1 cellular context compared by ENCODE assay signal in the genomic region with DNA sequence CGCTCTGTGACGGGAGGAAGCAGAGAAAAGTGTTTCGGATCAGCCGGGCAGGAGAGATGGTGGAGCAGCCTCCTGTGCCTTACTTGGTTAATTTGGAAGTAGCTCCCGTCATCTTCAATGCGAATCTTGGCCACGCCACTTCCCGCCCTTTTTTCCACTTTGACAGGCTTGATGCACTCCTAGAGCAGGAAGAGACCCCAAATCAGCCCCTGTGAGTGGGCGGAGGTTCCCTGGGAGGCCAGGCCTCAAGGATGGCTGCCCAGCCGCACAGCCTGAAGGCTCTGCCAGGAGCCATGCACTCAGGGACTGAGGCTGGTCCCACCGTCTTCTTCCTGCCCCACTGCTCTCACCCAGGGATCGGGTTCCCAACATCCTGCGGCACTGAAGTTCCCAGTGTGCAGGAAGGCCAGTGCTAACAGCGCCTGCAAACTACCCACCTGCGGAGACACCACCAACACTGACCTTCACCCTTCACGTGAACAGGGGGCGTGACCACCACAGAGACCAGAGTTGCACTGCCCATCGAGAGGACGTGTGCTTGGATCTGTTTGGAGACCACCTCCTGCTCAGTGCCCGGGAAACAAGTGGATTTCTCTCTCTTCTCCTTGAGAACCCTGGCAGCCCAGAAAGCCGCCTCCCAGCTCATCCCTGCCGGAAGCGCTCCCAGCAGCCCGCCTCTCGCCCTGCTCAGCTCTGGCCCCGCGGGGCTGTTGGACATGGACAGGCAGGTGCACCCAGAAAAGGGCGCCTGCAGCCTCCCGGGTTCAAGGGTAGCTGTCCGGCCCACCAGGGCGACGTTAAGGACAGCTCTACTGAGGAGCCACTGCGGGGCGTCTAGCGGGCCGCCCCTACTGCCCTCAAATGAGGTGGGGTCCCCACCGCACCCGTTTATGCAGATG.
TF ChIP-seq lines count a peak whose summit lies in the region.

No MANE protein-coding gene starts in this region.

TF ChIP-seq in HepG2, 621 proteins besides CTCF, POLR2A, EP300 and RAD21 (continues in another document):
- TF ChIP-seq, protein P1, sequence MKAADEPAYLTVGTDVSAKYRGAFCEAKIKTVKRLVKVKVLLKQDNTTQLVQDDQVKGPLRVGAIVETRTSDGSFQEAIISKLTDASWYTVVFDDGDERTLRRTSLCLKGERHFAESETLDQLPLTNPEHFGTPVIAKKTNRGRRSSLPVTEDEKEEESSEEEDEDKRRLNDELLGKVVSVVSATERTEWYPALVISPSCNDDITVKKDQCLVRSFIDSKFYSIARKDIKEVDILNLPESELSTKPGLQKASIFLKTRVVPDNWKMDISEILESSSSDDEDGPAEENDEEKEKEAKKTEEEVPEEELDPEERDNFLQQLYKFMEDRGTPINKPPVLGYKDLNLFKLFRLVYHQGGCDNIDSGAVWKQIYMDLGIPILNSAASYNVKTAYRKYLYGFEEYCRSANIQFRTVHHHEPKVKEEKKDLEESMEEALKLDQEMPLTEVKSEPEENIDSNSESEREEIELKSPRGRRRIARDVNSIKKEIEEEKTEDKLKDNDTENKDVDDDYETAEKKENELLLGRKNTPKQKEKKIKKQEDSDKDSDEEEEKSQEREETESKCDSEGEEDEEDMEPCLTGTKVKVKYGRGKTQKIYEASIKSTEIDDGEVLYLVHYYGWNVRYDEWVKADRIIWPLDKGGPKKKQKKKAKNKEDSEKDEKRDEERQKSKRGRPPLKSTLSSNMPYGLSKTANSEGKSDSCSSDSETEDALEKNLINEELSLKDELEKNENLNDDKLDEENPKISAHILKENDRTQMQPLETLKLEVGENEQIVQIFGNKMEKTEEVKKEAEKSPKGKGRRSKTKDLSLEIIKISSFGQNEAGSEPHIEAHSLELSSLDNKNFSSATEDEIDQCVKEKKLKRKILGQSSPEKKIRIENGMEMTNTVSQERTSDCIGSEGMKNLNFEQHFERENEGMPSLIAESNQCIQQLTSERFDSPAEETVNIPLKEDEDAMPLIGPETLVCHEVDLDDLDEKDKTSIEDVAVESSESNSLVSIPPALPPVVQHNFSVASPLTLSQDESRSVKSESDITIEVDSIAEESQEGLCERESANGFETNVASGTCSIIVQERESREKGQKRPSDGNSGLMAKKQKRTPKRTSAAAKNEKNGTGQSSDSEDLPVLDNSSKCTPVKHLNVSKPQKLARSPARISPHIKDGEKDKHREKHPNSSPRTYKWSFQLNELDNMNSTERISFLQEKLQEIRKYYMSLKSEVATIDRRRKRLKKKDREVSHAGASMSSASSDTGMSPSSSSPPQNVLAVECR (CRISPR knock-in tag; IDR thresholded peaks at IDR 0.05; ENCODE audit: borderline replicate concordance), result peak; percentile 43; the same call in 1 of the 2 replicates
- TF ChIP-seq NR2C2 (CRISPR knock-in tag; IDR thresholded peaks at IDR 0.05; ENCODE audit: borderline replicate concordance) (peak; percentile 55), CBFB (CRISPR knock-in tag; IDR thresholded peaks at IDR 0.05) (no peak), MLX (CRISPR knock-in tag; IDR thresholded peaks at IDR 0.05) (peak; percentile 96), MTA3 (CRISPR knock-in tag; IDR thresholded peaks at IDR 0.05) (no peak), TBX3 (IDR thresholded peaks at IDR 0.05; ENCODE audit: borderline replicate concordance) (no peak), ZNF18 (CRISPR knock-in tag; IDR thresholded peaks at IDR 0.05; ENCODE audit: insufficient replicate concordance) (no peak), NR2F6 (IDR thresholded peaks at IDR 0.05) (peak; percentile 21; the same call in 1 of the 2 replicates), NR2F6 (CRISPR knock-in tag; IDR thresholded peaks at IDR 0.05) (peak; percentile 84), POGZ (CRISPR knock-in tag; IDR thresholded peaks at IDR 0.05) (no peak), KDM5A (IDR thresholded peaks at IDR 0.05; ENCODE audit: borderline replicate concordance, low read length) (no peak), GATAD2A (CRISPR knock-in tag; IDR thresholded peaks at IDR 0.05) (peak; percentile 47), ELF3 (CRISPR knock-in tag; IDR thresholded peaks at IDR 0.05) (no peak), SALL2 (CRISPR knock-in tag; IDR thresholded peaks at IDR 0.05) (no peak), NR3C1 (CRISPR knock-in tag; IDR thresholded peaks at IDR 0.05) (no peak), MEIS2 (CRISPR knock-in tag; IDR thresholded peaks at IDR 0.05) (peak; percentile 17; the same call in 1 of the 2 replicates), ZNF687 (CRISPR knock-in tag; IDR thresholded peaks at IDR 0.05) (peak; percentile 40), ZSCAN21 (CRISPR knock-in tag; IDR thresholded peaks at IDR 0.05; ENCODE audit: borderline replicate concordance) (no peak), ZFP1 (CRISPR knock-in tag; IDR thresholded peaks at IDR 0.05) (no peak), GATAD1 (CRISPR knock-in tag; IDR thresholded peaks at IDR 0.05) (peak; percentile 53; the same call in 1 of the 2 replicates), HOXA3 (CRISPR knock-in tag; IDR thresholded peaks at IDR 0.05) (peak; percentile 59; the same call in 1 of the 2 replicates), SP5 (CRISPR knock-in tag; IDR thresholded peaks at IDR 0.05; ENCODE audit: borderline replicate concordance, low read depth) (0 out of 2 replicates have a peak, but pooled peaks have one; percentile 49), PBX3 (CRISPR knock-in tag; IDR thresholded peaks at IDR 0.05; ENCODE audit: borderline replicate concordance) (no peak), HDAC2 (CRISPR knock-in tag; IDR thresholded peaks at IDR 0.05) (0 out of 2 replicates have a peak, but pooled peaks have one; percentile 29), SP2 (CRISPR knock-in tag; IDR thresholded peaks at IDR 0.05) (peak; percentile 40; the same call in 1 of the 2 replicates), ZNF816 (CRISPR knock-in tag; IDR thresholded peaks at IDR 0.05; ENCODE audit: borderline replicate concordance) (no peak), ZNF224 (CRISPR knock-in tag; IDR thresholded peaks at IDR 0.05) (no peak), FOSL2 (CRISPR knock-in tag; IDR thresholded peaks at IDR 0.05) (no peak), BHLHE40 (IDR thresholded peaks at IDR 0.05; ENCODE audit: low read length) (peak; percentile 81), ZSCAN30 (CRISPR knock-in tag; IDR thresholded peaks at IDR 0.05) (no peak), ZNF777 (CRISPR knock-in tag; IDR thresholded peaks at IDR 0.05) (0 out of 2 replicates have a peak, but pooled peaks have one; percentile 7), HNF4G (IDR thresholded peaks at IDR 0.05; ENCODE audit: borderline replicate concordance, low read depth, low read length) (0 out of 2 replicates have a peak, but pooled peaks have one; percentile 11), HNF4G (CRISPR knock-in tag; IDR thresholded peaks at IDR 0.05; ENCODE audit: borderline replicate concordance, low read depth) (peak; percentile 40; the same call in 1 of the 2 replicates), GZF1 (CRISPR knock-in tag; IDR thresholded peaks at IDR 0.05) (0 out of 2 replicates have a peak, but pooled peaks have one; percentile 11), ZHX1 (CRISPR knock-in tag; IDR thresholded peaks at IDR 0.05; ENCODE audit: low read depth) (peak; percentile 45; the same call in 1 of the 2 replicates), MIER3 (CRISPR knock-in tag; IDR thresholded peaks at IDR 0.05; ENCODE audit: borderline replicate concordance) (no peak)
- TF ChIP-seq, protein P2, sequence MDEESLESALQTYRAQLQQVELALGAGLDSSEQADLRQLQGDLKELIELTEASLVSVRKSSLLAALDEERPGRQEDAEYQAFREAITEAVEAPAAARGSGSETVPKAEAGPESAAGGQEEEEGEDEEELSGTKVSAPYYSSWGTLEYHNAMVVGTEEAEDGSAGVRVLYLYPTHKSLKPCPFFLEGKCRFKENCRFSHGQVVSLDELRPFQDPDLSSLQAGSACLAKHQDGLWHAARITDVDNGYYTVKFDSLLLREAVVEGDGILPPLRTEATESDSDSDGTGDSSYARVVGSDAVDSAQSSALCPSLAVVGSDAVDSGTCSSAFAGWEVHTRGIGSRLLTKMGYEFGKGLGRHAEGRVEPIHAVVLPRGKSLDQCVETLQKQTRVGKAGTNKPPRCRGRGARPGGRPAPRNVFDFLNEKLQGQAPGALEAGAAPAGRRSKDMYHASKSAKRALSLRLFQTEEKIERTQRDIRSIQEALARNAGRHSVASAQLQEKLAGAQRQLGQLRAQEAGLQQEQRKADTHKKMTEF (CRISPR knock-in tag; IDR thresholded peaks at IDR 0.05), result no peak
